ENCODE assay signal across 9 cellular contexts in genomic region chr18:63321291-63321690, GRCh38. TPM values are rescaled to one million over a fixed set of nuclear protein-coding genes. Genes with fewer than 3 reads are reported as not detected.
DNase-seq lines count a peak whose midpoint lies in the region; TF ChIP-seq lines count a peak whose summit lies in the region.
"Had no signal": no experiment of that assay in that cellular context is flagged by ENCODE, and none has a peak within 500 bp of the region (broad histone marks: within the 10 kb centered on the region; RNA-seq: fewer than 3 reads in every experiment).

No MANE protein-coding gene starts in this region.

- WGBS in smooth muscle cell (ENCODE audit: low lambda C conversion rate), result 81% methylated on average over 9 of the region's 9 CpGs

- H3K4me3 ChIP-seq in endocrine pancreas (ENCODE audit: control insufficient read depth, insufficient read depth, low read length), result peak overlapping the region; percentile 50
- H3K4me3 ChIP-seq in smooth muscle cell, result peak overlapping the region; percentile 77

- H3K4me2 ChIP-seq in smooth muscle cell, result peak overlapping the region; percentile 81

- H3K9ac ChIP-seq in endocrine pancreas (ENCODE audit: control insufficient read depth, insufficient read depth, low read length) (peak overlapping the region; percentile 1), smooth muscle cell (ENCODE audit: low read depth) (no peak overlapping the region)

- DNase-seq in DMS79 treated with DMSO at 0.1 percent for 48 hours (lab: John Stamatoyannopoulos, UW), result peak; percentile 45
- DNase-seq in DMS79 (lab: John Stamatoyannopoulos, UW), result no peak
- peak; percentile 57 for DNase-seq in NCI-H526 treated with DMSO at 0.1 percent for 48 hours (lab: John Stamatoyannopoulos, UW)
- no peak for DNase-seq in smooth muscle cell (lab: John Stamatoyannopoulos, UW; ENCODE audit: unreplicated experiment)
- DNase-seq in GM03348 (ENCODE audit: low spot score), result no peak
- DNase-seq in epidermal melanocyte (ENCODE audit: insufficient read length, low spot score), result no peak
- DNase-seq in SIG-M5 treated with dmso at 0.1 percent for 504 hours (lab: John Stamatoyannopoulos, UW; ENCODE audit: unreplicated experiment), result no peak
- DNase-seq: NCI-H524 treated with DMSO at 0.1 percent for 48 hours had no signal

- H3K27me3 ChIP-seq in endocrine pancreas (ENCODE audit: control insufficient read depth, insufficient read depth, low read length) (peaks cover 6% of the 10 kb centered on the region), smooth muscle cell (ENCODE audit: low read depth) (peaks cover 32% of the 10 kb centered on the region)

- no peaks in the 10 kb centered on the region for H3K79me2 ChIP-seq in smooth muscle cell (ENCODE audit: low read depth)

- H3F3A ChIP-seq in smooth muscle cell (ENCODE audit: low read depth), result peaks cover 5% of the 10 kb centered on the region

- TF ChIP-seq CTCF in smooth muscle cell (IDR thresholded peaks at IDR 0.05; ENCODE audit: borderline replicate concordance, insufficient read depth, poor library complexity, severe bottlenecking), result no peak

- no peak overlapping the region for H3K27ac ChIP-seq in smooth muscle cell (ENCODE audit: low read depth)

- H4K20me1 ChIP-seq in smooth muscle cell (ENCODE audit: low read depth), result no peaks in the 10 kb centered on the region

- H3K36me3 ChIP-seq in endocrine pancreas (ENCODE audit: control insufficient read depth, insufficient read depth, low read length) (no peaks in the 10 kb centered on the region), smooth muscle cell (ENCODE audit: low read depth) (no peaks in the 10 kb centered on the region)

- H3K4me1 ChIP-seq in endocrine pancreas (ENCODE audit: control insufficient read depth, insufficient read depth, low read length) (peaks cover 7% of the 10 kb centered on the region), smooth muscle cell (ENCODE audit: low read depth) (peaks cover 13% of the 10 kb centered on the region)

- H3K9me3 ChIP-seq in endocrine pancreas (ENCODE audit: control insufficient read depth, low read length) (no peaks in the 10 kb centered on the region), smooth muscle cell (replicated peaks; ENCODE audit: low read depth) (no peaks in the 10 kb centered on the region)

- no peak overlapping the region for H2AFZ ChIP-seq in smooth muscle cell (ENCODE audit: low read depth)

RNA-seq across cellular contexts. Expression of gene BCL2, which starts 1.7 kb away (rescaled TPM):
- total RNA-seq in smooth muscle cell, result 0.85 and 0.94 TPM in 2 replicates
- polyA plus RNA-seq in smooth muscle cell, result 0.50 TPM in 1 of 2 replicates, not detected in the other

RNA-seq across cellular contexts. Expression of gene KDSR, which starts 45.7 kb away (rescaled TPM):
- 33.3 and 34.5 TPM in 2 replicates for total RNA-seq in smooth muscle cell
- 39.2 and 47.4 TPM in 2 replicates for polyA plus RNA-seq in smooth muscle cell

Comparison
In these comparisons a context has a peak if more than half of its experiments do, and no peak if none do; other contexts are left out.
1. DNase-seq: peak in DMS79 treated with DMSO at 0.1 percent for 48 hours (single experiment) and NCI-H526 treated with DMSO at 0.1 percent for 48 hours (single experiment); none in DMS79 (single experiment), smooth muscle cell (single experiment), GM03348 (single experiment), epidermal melanocyte (single experiment) and SIG-M5 treated with dmso at 0.1 percent for 504 hours (single experiment).